9 cellular contexts compared by ENCODE assay signal in the genomic region with DNA sequence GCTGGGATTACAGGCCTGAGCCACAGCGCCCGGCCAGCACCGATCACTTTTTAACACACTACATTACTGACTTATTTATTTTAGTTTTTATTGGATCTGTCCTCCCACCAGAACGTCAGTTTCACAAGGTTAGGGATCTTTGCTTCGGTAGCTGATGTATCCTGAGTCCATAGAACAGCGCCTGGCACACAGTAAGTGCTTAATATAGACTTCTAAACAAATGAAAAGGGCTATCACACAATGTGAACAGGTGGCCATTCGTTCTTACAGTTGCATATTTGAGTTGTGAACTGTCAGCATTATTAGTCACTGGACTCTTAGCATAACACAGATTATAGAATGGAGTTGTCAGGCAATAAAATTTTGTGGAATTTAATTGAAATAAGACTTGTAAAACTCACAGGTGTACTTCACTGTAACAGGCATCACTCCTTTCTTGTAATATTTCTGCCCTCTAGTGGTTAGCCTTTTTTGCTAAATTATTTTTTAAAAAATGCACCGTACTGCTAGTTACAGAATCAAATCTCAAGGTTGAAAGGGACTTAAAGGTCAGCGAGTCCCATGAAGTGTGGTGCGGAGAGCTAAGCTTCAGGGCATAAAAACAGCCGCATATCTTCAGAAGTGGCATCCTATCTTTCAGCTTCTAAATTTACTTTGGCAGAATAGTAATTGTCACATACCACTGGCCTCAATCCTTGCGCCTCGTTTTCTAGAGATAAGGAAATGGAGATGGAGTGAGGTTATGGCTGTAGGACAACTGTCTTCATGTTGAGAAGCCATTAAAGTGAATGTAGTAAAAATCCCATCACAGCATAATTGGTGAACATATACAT. TPM values are rescaled to one million over a fixed set of nuclear protein-coding genes. Genes with fewer than 3 reads are reported as not detected.
A peak's percentile ranks its signal among the peaks of the same experiment; 100 is the strongest.
DNase-seq lines count a peak whose midpoint lies in the region; ATAC-seq, FAIRE-seq and TF ChIP-seq lines count a peak whose summit lies in the region.
"Had no signal": no experiment of that assay in that cellular context is flagged by ENCODE, and none has a peak within 500 bp of the region (broad histone marks: within the 10 kb centered on the region; RNA-seq: fewer than 3 reads in every experiment).

No MANE protein-coding gene starts in this region.

- no peaks in the 10 kb centered on the region for H4K20me1 ChIP-seq in PC-3 (ENCODE audit: low read length)

- no peak overlapping the region for H3K4me3 ChIP-seq in AG10803 (ENCODE audit: low read length)
- no peak overlapping the region for H3K4me3 ChIP-seq in PC-3 (ENCODE audit: low read length)
- H3K4me3 ChIP-seq in fibroblast of mammary gland (ENCODE audit: control insufficient read depth, low read depth, low read length): no peak overlapping the region
- no peak overlapping the region for H3K4me3 ChIP-seq in sigmoid colon

- DNase-seq in AG10803 (ENCODE audit: low read depth) (peak; percentile 31), H54 (ENCODE audit: insufficient read length, low spot score) (no peak), PC-3 (peak; percentile 73), fibroblast of mammary gland (ENCODE audit: low read depth) (peak; percentile 44), sigmoid colon (no peak)

- H2AFZ ChIP-seq in PC-3 (ENCODE audit: low read length): peak overlapping the region; percentile 32; the same call in 1 of the 2 replicates

- H3K9me3 ChIP-seq in PC-3 (ENCODE audit: low read length) (no peaks in the 10 kb centered on the region), sigmoid colon (no peaks in the 10 kb centered on the region)

- ATAC-seq in PC-3: peak; percentile 1; the same call in 1 of the 2 replicates
- no peak for ATAC-seq in HG03139 (IDR thresholded peaks at IDR 0.05; ENCODE audit: unreplicated experiment)
- ATAC-seq in GM21529 (IDR thresholded peaks at IDR 0.05; ENCODE audit: unreplicated experiment): no peak
- no peak for ATAC-seq in HG03565 (IDR thresholded peaks at IDR 0.05; ENCODE audit: unreplicated experiment)

- H3K4me2 ChIP-seq in PC-3 (ENCODE audit: low read length): peak overlapping the region; percentile 9; the same call in 1 of the 2 replicates

- TF ChIP-seq POLR2A in H54 (IDR thresholded peaks at IDR 0.05; ENCODE audit: low read depth, low read length) (no peak), sigmoid colon (IDR thresholded peaks at IDR 0.05) (no peak)

- CTCF ChIA-PET in PC-3 (lab: Charles Lee): no interaction called here

- TF ChIP-seq CTCF in AG10803 (conservative IDR thresholded peaks at IDR 0.05; ENCODE audit: low read length) (peak; percentile 70), PC-3 (conservative IDR thresholded peaks at IDR 0.05; ENCODE audit: low read depth, low read length) (peak; percentile 80), fibroblast of mammary gland (conservative IDR thresholded peaks at IDR 0.05; ENCODE audit: control insufficient read depth, insufficient read depth, low read depth, low read length) (peak; percentile 57), sigmoid colon (IDR thresholded peaks at IDR 0.05) (peak in 3 of 4 experiments; percentile 37 to 51 (median 49))

- H3K9ac ChIP-seq in PC-3 (ENCODE audit: low read length): no peak overlapping the region

- no peak for TF ChIP-seq EP300 in sigmoid colon (IDR thresholded peaks at IDR 0.05)

- BruUV-seq in PC-3 (replicated peaks; lab: Mats Ljungman, UMichigan): no TSS peak

- H3K79me2 ChIP-seq in PC-3 (ENCODE audit: low read length): peaks cover 10% of the 10 kb centered on the region

- 37 to 59% methylated on average over 13 of the region's 13 CpGs for WGBS in sigmoid colon, 2 donors

- POLR2A ChIA-PET in PC-3 (lab: Charles Lee; ENCODE audit: unreplicated experiment): no interaction called here

- no peaks in the 10 kb centered on the region for H3K9me2 ChIP-seq in PC-3 (replicated peaks; ENCODE audit: low read length)

- H3K27ac ChIP-seq in PC-3 (ENCODE audit: low read length) (no peak overlapping the region), sigmoid colon (no peak overlapping the region)

- H3K4me1 ChIP-seq in PC-3 (ENCODE audit: insufficient read depth, low read length): peaks cover 25% of the 10 kb centered on the region
- H3K4me1 ChIP-seq in sigmoid colon: peaks cover 0 to 18% (median 8%) of the 10 kb centered on the region in 4 donors

- intact Hi-C loops in PC-3 (cut with micrococcal nuclease): loop anchor here (1.0 to 10.0 kb wide), 6 partner anchors 136 to 693 kb away; partner anchors contain the start of genes GFOD1 and RANBP9
- intact Hi-C loops in sigmoid colon (cut with DNase I): loop anchor here (2.0 to 10.0 kb wide), 3 partner anchors 375 to 733 kb away; no protein-coding TSS in a partner anchor

- H3F3A ChIP-seq in PC-3 (ENCODE audit: low read length, unreplicated experiment): peaks cover 9% of the 10 kb centered on the region

- peak; percentile 20 for FAIRE-seq in H54 (lab: Jason Lieb, UNC)
- FAIRE-seq: H1 had no signal

- H3K27me3 ChIP-seq in PC-3 (ENCODE audit: low read length): no peaks in the 10 kb centered on the region
- no peaks in the 10 kb centered on the region for H3K27me3 ChIP-seq in sigmoid colon

- no peaks in the 10 kb centered on the region for H3K36me3 ChIP-seq in PC-3 (ENCODE audit: low read depth, low read length)
- no peaks in the 10 kb centered on the region for H3K36me3 ChIP-seq in sigmoid colon

RNA-seq across cellular contexts. Expression of gene TBC1D7, which starts 3.4 kb away (rescaled TPM):
- total RNA-seq in PC-3 (2014; rRNA removed) (16.9 and 18.5 TPM in 2 replicates), sigmoid colon (10 to 100 TPM in 2 of 4 donors, 1 to 10 TPM in 2; 7.2 to 13.8 (median 11.2) TPM)
- 10 to 100 TPM; 20.3 to 33.6 (median 24.0) TPM for polyA plus RNA-seq in sigmoid colon

Comparison
In these comparisons a context has a peak if more than half of its experiments do, and no peak if none do; other contexts are left out.
1. DNase-seq: peak in AG10803 (single experiment), PC-3 (single experiment) and fibroblast of mammary gland (single experiment); none in H54 (single experiment) and sigmoid colon (single experiment).
2. Peak in every context shown above with its lines, with median percentiles within 50 percentile points of each other: CTCF ChIP-seq.